ENCODE assay signal across 13 cellular contexts in genomic region chr9:137318976-137319375, GRCh38. TPM values are rescaled to one million over a fixed set of nuclear protein-coding genes. Genes with fewer than 3 reads are reported as not detected.
A peak's percentile ranks its signal among the peaks of the same experiment; 100 is the strongest.
DNase-seq lines count a peak whose midpoint lies in the region; ATAC-seq and TF ChIP-seq lines count a peak whose summit lies in the region.
"Had no signal": no experiment of that assay in that cellular context is flagged by ENCODE, and none has a peak within 500 bp of the region (broad histone marks: within the 10 kb centered on the region; RNA-seq: fewer than 3 reads in every experiment).

No MANE protein-coding gene starts in this region.

- intact Hi-C loops in Caco-2 (cut with micrococcal nuclease; ENCODE audit: unreplicated experiment) (no loop called here), heart right ventricle (cut with DNase I) (no loop called here)

- H3K36me3 Mint-ChIP-seq in Caco-2 (ENCODE audit: insufficient read depth, unreplicated experiment) (no peaks in the 10 kb centered on the region), WTC11 (no peaks in the 10 kb centered on the region), T-cell (no peaks in the 10 kb centered on the region)
- peaks cover 1% of the 10 kb centered on the region for H3K36me3 Mint-ChIP-seq in activated naive CD4-positive, alpha-beta T cell treated with anti-CD3 and anti-CD28 coated beads, Interleukin-2, amount 10 ng/mL, durations not matched to agents 7 days and 5 days
- H3K36me3 Mint-ChIP-seq: IgD-negative memory B cell, memory B cell had no signal

- H3K9me3 Mint-ChIP-seq in Caco-2 (ENCODE audit: unreplicated experiment) (no peaks in the 10 kb centered on the region), WTC11 (no peaks in the 10 kb centered on the region), T-cell (no peaks in the 10 kb centered on the region)
- H3K9me3 Mint-ChIP-seq in activated naive CD4-positive, alpha-beta T cell treated with anti-CD3 and anti-CD28 coated beads, Interleukin-2, amount 10 ng/mL, durations not matched to agents 7 days and 5 days: no peaks in the 10 kb centered on the region
- H3K9me3 Mint-ChIP-seq: IgD-negative memory B cell, memory B cell had no signal

- peak overlapping the region; percentile 57 to 91 (median 84) for H3K27ac ChIP-seq in heart right ventricle

- H3K27ac Mint-ChIP-seq in Caco-2 (ENCODE audit: unreplicated experiment) (no peak overlapping the region), WTC11 (0 out of 2 replicates have a peak overlapping the region, but pooled peaks have one; percentile 57), T-cell (no peak overlapping the region)
- no peak overlapping the region for H3K27ac Mint-ChIP-seq in activated naive CD4-positive, alpha-beta T cell treated with anti-CD3 and anti-CD28 coated beads, Interleukin-2, amount 10 ng/mL, durations not matched to agents 7 days and 5 days
- H3K27ac Mint-ChIP-seq: memory B cell had no signal

- H3K9me3 ChIP-seq in Caco-2 (no peaks in the 10 kb centered on the region), heart right ventricle (no peaks in the 10 kb centered on the region)

- H3K4me3 Mint-ChIP-seq in Caco-2 (ENCODE audit: unreplicated experiment) (no peak overlapping the region), WTC11 (no peak overlapping the region), T-cell (no peak overlapping the region)
- no peak overlapping the region for H3K4me3 Mint-ChIP-seq in activated naive CD4-positive, alpha-beta T cell treated with anti-CD3 and anti-CD28 coated beads, Interleukin-2, amount 10 ng/mL, durations not matched to agents 7 days and 5 days
- H3K4me3 Mint-ChIP-seq: IgD-negative memory B cell, memory B cell had no signal

- ATAC-seq in WTC11: peak; percentile 42
- ATAC-seq in heart right ventricle: peak; percentile 37 to 84 (median 76)
- no peak for ATAC-seq in T-cell (replicated peaks in 1 of 4)
- ATAC-seq in GM21786 (IDR thresholded peaks at IDR 0.05; ENCODE audit: unreplicated experiment): no peak

- no TSS peak for BruUV-seq in Caco-2 (replicated peaks; lab: Mats Ljungman, UMichigan)

- peak; percentile 30 to 56 for TF ChIP-seq CTCF in Caco-2 (IDR thresholded peaks at IDR 0.05; ENCODE audit: insufficient read depth in 1 of 2, low read depth in 1 of 2, low read length in 1 of 2, severe bottlenecking in 1 of 2, unreplicated experiment in 1 of 2)
- TF ChIP-seq CTCF in WTC11 (IDR thresholded peaks at IDR 0.05): no peak
- peak; percentile 39 to 73 (median 53) for TF ChIP-seq CTCF in heart right ventricle (IDR thresholded peaks at IDR 0.05)

- H3K27me3 ChIP-seq in Caco-2 (replicated peaks; ENCODE audit: control insufficient read depth, insufficient read depth, low read length) (no peaks in the 10 kb centered on the region), heart right ventricle (peaks cover 0 to 25% (median 12%) of the 10 kb centered on the region in 7 donors)

- H3K36me3 ChIP-seq in Caco-2 (ENCODE audit: control insufficient read depth, insufficient read depth, low read length) (no peaks in the 10 kb centered on the region), heart right ventricle (no peaks in the 10 kb centered on the region)

- POLR2A ChIA-PET in Caco-2 (lab: Charles Lee): interaction anchor here (0.7 to 1.3 kb wide), 2 partner anchors 17 to 104 kb away, joined by 3 to 5 read pairs; partner anchors contain the start of genes EXD3 and NRARP
- POLR2A ChIA-PET in WTC11 (lab: Charles Lee): interaction anchor here (1.6 kb wide), 1 partner anchor 17 kb away, joined by 10 read pairs; the partner anchor contains the start of gene NRARP
- POLR2A ChIA-PET in T-cell (lab: Charles Lee): no interaction called here

- H3K4me1 ChIP-seq in Caco-2 (peaks cover 21% of the 10 kb centered on the region), heart right ventricle (peaks cover 31 to 79% (median 62%) of the 10 kb centered on the region in 9 donors)

- CTCF ChIA-PET in Caco-2 (lab: Charles Lee): interaction anchor here (0.5 to 2.4 kb wide), 5 partner anchors 11 to 32 kb away, joined by 3 to 11 read pairs (median 3); partner anchors contain the start of gene NRARP
- CTCF ChIA-PET in WTC11 (lab: Charles Lee): interaction anchor here (0.6 to 6.6 kb wide), 10 partner anchors 15 to 135 kb away, joined by 3 to 172 read pairs (median 8); partner anchors contain the start of genes EXD3, NOXA1 and NRARP
- CTCF ChIA-PET in activated naive CD4-positive, alpha-beta T cell treated with anti-CD3 and anti-CD28 coated beads, Interleukin-2, amount 10 ng/mL, durations not matched to agents 7 days and 5 days (lab: Charles Lee): no interaction called here
- CTCF ChIA-PET in T-cell (lab: Charles Lee): interaction anchor here in 1 of 2 donors (0.6 kb wide), 1 partner anchor 104 kb away, joined by 5 read pairs; the partner anchor contains the start of genes EXD3 and NOXA1

- H3K27me3 Mint-ChIP-seq in Caco-2 (ENCODE audit: insufficient read depth, unreplicated experiment): no peaks in the 10 kb centered on the region
- H3K27me3 Mint-ChIP-seq in WTC11 (ENCODE audit: low read depth): no peaks in the 10 kb centered on the region
- peaks cover 34% of the 10 kb centered on the region for H3K27me3 Mint-ChIP-seq in activated naive CD4-positive, alpha-beta T cell treated with anti-CD3 and anti-CD28 coated beads, Interleukin-2, amount 10 ng/mL, durations not matched to agents 7 days and 5 days
- peaks cover 0 to 12% of the 10 kb centered on the region in 2 donors for H3K27me3 Mint-ChIP-seq in T-cell

- DNase-seq in Caco-2: peak; percentile 53 to 54
- peak; percentile 71 for DNase-seq in WTC11 (ENCODE audit: low spot score)
- DNase-seq in heart right ventricle: peak; percentile 71 to 81
- DNase-seq in retina: peak; percentile 74
- no peak for DNase-seq in activated naive CD4-positive, alpha-beta T cell treated with anti-CD3 and anti-CD28 coated beads, Interleukin-2, amount 10 ng/mL, durations not matched to agents 7 days and 5 days
- DNase-seq in GF-D8 (lab: John Stamatoyannopoulos, UW): no peak
- DNase-seq in T-cell: no peak
- DNase-seq: activated CD4-positive, alpha-beta T cell treated with anti-CD3 and anti-CD28 coated beads, Interleukin-2, amount 50 U/mL, for 48 hours; cortex of kidney; stimulated activated CD4-positive, alpha-beta T cell treated with anti-CD3 and anti-CD28 coated beads, Interleukin-4, amount 100 ng/mL, for 24 hours had no signal

- H3K4me1 Mint-ChIP-seq in Caco-2 (ENCODE audit: low read depth, unreplicated experiment) (no peaks in the 10 kb centered on the region), WTC11 (peaks cover 7% of the 10 kb centered on the region; the same call in 1 of the 2 replicates), T-cell (peaks cover 0 to 12% (median 6%) of the 10 kb centered on the region in 3 donors)
- peaks cover 16% of the 10 kb centered on the region for H3K4me1 Mint-ChIP-seq in activated naive CD4-positive, alpha-beta T cell treated with anti-CD3 and anti-CD28 coated beads, Interleukin-2, amount 10 ng/mL, durations not matched to agents 7 days and 5 days

- WGBS in heart right ventricle, 2 donors: 49 to 52% methylated on average over 22 of the region's 22 CpGs

- no peak overlapping the region for H3K4me3 ChIP-seq in Caco-2 (ENCODE audit: low read depth, low read length)
- peak overlapping the region in 4 of 10 donors; percentile 1 to 28 (median 6) for H3K4me3 ChIP-seq in heart right ventricle

TF ChIP-seq in WTC11, 78 proteins besides CTCF, POLR2A, EP300 and RAD21 (continues in another document):
- TF ChIP-seq ETV6 (CRISPR knock-in tag; IDR thresholded peaks at IDR 0.05) (no peak), TEAD1 (CRISPR knock-in tag; IDR thresholded peaks at IDR 0.05) (no peak), ZNF671 (CRISPR knock-in tag; IDR thresholded peaks at IDR 0.05) (no peak), USF2 (CRISPR knock-in tag; IDR thresholded peaks at IDR 0.05) (no peak), SMAD3 (CRISPR knock-in tag; IDR thresholded peaks at IDR 0.05; ENCODE audit: borderline replicate concordance) (no peak), TEAD4 (CRISPR knock-in tag; IDR thresholded peaks at IDR 0.05) (no peak)
- TF ChIP-seq, protein P1, sequence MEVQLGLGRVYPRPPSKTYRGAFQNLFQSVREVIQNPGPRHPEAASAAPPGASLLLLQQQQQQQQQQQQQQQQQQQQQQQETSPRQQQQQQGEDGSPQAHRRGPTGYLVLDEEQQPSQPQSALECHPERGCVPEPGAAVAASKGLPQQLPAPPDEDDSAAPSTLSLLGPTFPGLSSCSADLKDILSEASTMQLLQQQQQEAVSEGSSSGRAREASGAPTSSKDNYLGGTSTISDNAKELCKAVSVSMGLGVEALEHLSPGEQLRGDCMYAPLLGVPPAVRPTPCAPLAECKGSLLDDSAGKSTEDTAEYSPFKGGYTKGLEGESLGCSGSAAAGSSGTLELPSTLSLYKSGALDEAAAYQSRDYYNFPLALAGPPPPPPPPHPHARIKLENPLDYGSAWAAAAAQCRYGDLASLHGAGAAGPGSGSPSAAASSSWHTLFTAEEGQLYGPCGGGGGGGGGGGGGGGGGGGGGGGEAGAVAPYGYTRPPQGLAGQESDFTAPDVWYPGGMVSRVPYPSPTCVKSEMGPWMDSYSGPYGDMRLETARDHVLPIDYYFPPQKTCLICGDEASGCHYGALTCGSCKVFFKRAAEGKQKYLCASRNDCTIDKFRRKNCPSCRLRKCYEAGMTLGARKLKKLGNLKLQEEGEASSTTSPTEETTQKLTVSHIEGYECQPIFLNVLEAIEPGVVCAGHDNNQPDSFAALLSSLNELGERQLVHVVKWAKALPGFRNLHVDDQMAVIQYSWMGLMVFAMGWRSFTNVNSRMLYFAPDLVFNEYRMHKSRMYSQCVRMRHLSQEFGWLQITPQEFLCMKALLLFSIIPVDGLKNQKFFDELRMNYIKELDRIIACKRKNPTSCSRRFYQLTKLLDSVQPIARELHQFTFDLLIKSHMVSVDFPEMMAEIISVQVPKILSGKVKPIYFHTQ (CRISPR knock-in tag; IDR thresholded peaks at IDR 0.05): no peak

RNA-seq across cellular contexts. Expression of gene NRARP, which starts 16.9 kb away (rescaled TPM):
- total RNA-seq in Caco-2 (2022) (22.1 and 24.7 TPM in 2 replicates), WTC11 (2021) (46.7 to 52.4 TPM (median 51.5 TPM) in 3 replicates), heart right ventricle (10 to 100 TPM in 7 of 10 donors, 1 to 10 TPM in 3; 2.6 to 20.8 (median 11.7) TPM), T-cell (1 to 10 TPM in 4 of 5 donors, under 1 TPM in 1; 0.55 to 2.7 (median 1.7) TPM)
- polyA plus RNA-seq in heart right ventricle: 1 to 10 TPM; 2.0 to 5.4 TPM
- polyA plus RNA-seq: IgD-negative memory B cell had no signal

RNA-seq across cellular contexts. Expression of gene TOR4A, which starts 41.5 kb away (rescaled TPM):
- total RNA-seq in Caco-2 (2022) (1.8 and 1.9 TPM in 2 replicates), WTC11 (2021) (7.3 to 11.8 TPM (median 11.3 TPM) in 3 replicates), heart right ventricle (10 to 100 TPM; 15.2 to 21.5 (median 16.8) TPM), T-cell (1 to 10 TPM; 2.2 to 5.6 (median 3.2) TPM)
- polyA plus RNA-seq in heart right ventricle: 10 to 100 TPM in 1 of 2 donors, 1 to 10 TPM in 1; 4.7 to 11.5 TPM

Comparison
In these comparisons a context has a peak if more than half of its experiments do, and no peak if none do; other contexts are left out.
1. DNase-seq: peak in Caco-2 (2 of 2), WTC11 (single experiment), heart right ventricle (2 of 2) and retina (single experiment); none in activated naive CD4-positive, alpha-beta T cell treated with anti-CD3 and anti-CD28 coated beads, Interleukin-2, amount 10 ng/mL, durations not matched to agents 7 days and 5 days (single experiment), GF-D8 (single experiment) and T-cell (0 of 34).
2. ATAC-seq: peak in WTC11 (single experiment) and heart right ventricle (8 of 8); none in T-cell (0 of 4) and GM21786 (single experiment).
3. POLR2A ChIA-PET loops: an anchor here in Caco-2 (0.7 to 1.3 kb wide) and WTC11 (1.6 kb wide); none called in T-cell.